Comparison of ENCODE assay signal across 1 cellular context in the genomic region with DNA sequence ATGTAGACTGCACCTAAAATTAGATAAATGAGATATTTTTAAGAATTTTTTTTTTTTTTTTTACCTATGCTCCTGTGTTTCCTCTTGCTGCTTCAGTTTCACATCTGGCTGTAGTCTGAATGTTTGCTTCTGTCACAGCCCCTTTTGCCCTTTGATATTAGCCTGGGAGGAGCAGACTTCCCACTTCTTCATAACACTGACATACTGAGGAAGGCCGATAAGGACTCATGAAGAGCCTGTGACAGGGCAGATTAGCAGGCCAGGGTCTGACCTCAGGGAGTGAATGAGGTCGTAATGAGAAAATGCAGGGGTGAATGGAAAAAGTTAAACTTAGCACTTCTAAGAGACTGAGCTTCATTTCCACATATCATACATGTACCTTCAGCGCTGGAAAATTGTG.
TF ChIP-seq lines count a peak whose summit lies in the region.

A gene (minus strand): TSS at position 117 of the 400 bp plus-strand sequence. CDS start 2,757 bp downstream, outside the sequence.

TF ChIP-seq in K562, 482 proteins besides CTCF, POLR2A, EP300 and RAD21 (continued from another document and continues in another):
- TF ChIP-seq, protein P1, sequence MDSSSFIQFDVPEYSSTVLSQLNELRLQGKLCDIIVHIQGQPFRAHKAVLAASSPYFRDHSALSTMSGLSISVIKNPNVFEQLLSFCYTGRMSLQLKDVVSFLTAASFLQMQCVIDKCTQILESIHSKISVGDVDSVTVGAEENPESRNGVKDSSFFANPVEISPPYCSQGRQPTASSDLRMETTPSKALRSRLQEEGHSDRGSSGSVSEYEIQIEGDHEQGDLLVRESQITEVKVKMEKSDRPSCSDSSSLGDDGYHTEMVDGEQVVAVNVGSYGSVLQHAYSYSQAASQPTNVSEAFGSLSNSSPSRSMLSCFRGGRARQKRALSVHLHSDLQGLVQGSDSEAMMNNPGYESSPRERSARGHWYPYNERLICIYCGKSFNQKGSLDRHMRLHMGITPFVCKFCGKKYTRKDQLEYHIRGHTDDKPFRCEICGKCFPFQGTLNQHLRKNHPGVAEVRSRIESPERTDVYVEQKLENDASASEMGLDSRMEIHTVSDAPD (CRISPR knock-in tag; IDR thresholded peaks at IDR 0.05) = no peak
- peak; percentile 83 for TF ChIP-seq FOSL1 (tag; conservative IDR thresholded peaks at IDR 0.05)
- no peak for TF ChIP-seq ZNF324 (CRISPR knock-in tag; IDR thresholded peaks at IDR 0.05)
- no peak for TF ChIP-seq SIX5 (IDR thresholded peaks at IDR 0.05; ENCODE audit: borderline replicate concordance in 1 of 2, insufficient read depth in 1 of 2, low read depth in 1 of 2, low read length in 2 of 2)
- no peak for TF ChIP-seq NFE2L1 (tag; IDR thresholded peaks at IDR 0.05; ENCODE audit: borderline replicate concordance, low read depth)
- peak; percentile 84; the same call in 1 of the 2 replicates for TF ChIP-seq RUNX1 (IDR thresholded peaks at IDR 0.05; ENCODE audit: low read depth)
- no peak for TF ChIP-seq ZBTB8A (IDR thresholded peaks at IDR 0.05; ENCODE audit: partially characterized antibody)
- peak; percentile 96 for TF ChIP-seq ZNF589 (CRISPR knock-in tag; IDR thresholded peaks at IDR 0.05; ENCODE audit: low read depth)
- TF ChIP-seq, protein P2, sequence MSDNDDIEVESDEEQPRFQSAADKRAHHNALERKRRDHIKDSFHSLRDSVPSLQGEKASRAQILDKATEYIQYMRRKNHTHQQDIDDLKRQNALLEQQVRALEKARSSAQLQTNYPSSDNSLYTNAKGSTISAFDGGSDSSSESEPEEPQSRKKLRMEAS (CRISPR knock-in tag; IDR thresholded peaks at IDR 0.05) = no peak
- peak; percentile 82 for TF ChIP-seq MTA3 (IDR thresholded peaks at IDR 0.05; ENCODE audit: borderline replicate concordance)
- no peak for TF ChIP-seq ZNF232 (CRISPR knock-in tag; IDR thresholded peaks at IDR 0.05)
- peak; percentile 60; the same call in 1 of the 2 replicates for TF ChIP-seq MAFG (tag; conservative IDR thresholded peaks at IDR 0.05)
- peak; percentile 74 for TF ChIP-seq BACH1 (tag; IDR thresholded peaks at IDR 0.05)
- peak; percentile 58 to 68; a peak in 2 of 4 replicates for TF ChIP-seq FOXK2 (conservative IDR thresholded peaks at IDR 0.05 in 1 of 2, IDR thresholded peaks at IDR 0.05 in 1 of 2; ENCODE audit: low read depth in 2 of 2)
- TF ChIP-seq ZNF707 (CRISPR knock-in tag; conservative IDR thresholded peaks at IDR 0.05) = no peak
- TF ChIP-seq, protein P3, sequence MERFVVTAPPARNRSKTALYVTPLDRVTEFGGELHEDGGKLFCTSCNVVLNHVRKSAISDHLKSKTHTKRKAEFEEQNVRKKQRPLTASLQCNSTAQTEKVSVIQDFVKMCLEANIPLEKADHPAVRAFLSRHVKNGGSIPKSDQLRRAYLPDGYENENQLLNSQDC (CRISPR knock-in tag; IDR thresholded peaks at IDR 0.05) = no peak
- peak; percentile 91 for TF ChIP-seq DMBX1 (CRISPR knock-in tag; IDR thresholded peaks at IDR 0.05; ENCODE audit: borderline replicate concordance)
- TF ChIP-seq TBP (optimal IDR thresholded peaks at IDR 0.05; ENCODE audit: low read depth, low read length) = peak; percentile 79
- no peak for TF ChIP-seq TEAD2 (tag; IDR thresholded peaks at IDR 0.05)
- TF ChIP-seq RFX1 (IDR thresholded peaks at IDR 0.05) = no peak
- TF ChIP-seq ZNF696 (CRISPR knock-in tag; conservative IDR thresholded peaks at IDR 0.05) = no peak
- TF ChIP-seq, protein P4, sequence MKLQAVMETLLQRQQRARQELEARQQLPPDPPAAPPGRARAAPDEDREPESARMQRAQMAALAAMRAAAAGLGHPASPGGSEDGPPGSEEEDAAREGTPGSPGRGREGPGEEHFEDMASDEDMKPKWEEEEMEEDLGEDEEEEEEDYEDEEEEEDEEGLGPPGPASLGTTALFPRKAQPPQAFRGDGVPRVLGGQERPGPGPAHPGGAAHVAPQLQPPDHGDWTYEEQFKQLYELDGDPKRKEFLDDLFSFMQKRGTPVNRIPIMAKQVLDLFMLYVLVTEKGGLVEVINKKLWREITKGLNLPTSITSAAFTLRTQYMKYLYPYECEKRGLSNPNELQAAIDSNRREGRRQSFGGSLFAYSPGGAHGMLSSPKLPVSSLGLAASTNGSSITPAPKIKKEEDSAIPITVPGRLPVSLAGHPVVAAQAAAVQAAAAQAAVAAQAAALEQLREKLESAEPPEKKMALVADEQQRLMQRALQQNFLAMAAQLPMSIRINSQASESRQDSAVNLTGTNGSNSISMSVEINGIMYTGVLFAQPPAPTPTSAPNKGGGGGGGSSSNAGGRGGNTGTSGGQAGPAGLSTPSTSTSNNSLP (IDR thresholded peaks at IDR 0.05; ENCODE audit: borderline replicate concordance, low read depth, low read length) = peak; percentile 99
- peak; percentile 72 for TF ChIP-seq NR2C1 (IDR thresholded peaks at IDR 0.05)
- peak; percentile 80 for TF ChIP-seq NR2C1 (tag; IDR thresholded peaks at IDR 0.05)
- peak; percentile 32; the same call in 1 of the 2 replicates for TF ChIP-seq ZNF316 (IDR thresholded peaks at IDR 0.05)
- peak; percentile 63 for TF ChIP-seq EP400 (IDR thresholded peaks at IDR 0.05)
- no peak for TF ChIP-seq NELFE (IDR thresholded peaks at IDR 0.05; ENCODE audit: insufficient read depth, insufficient read length)
- TF ChIP-seq TCF7 (IDR thresholded peaks at IDR 0.05; ENCODE audit: borderline replicate concordance) = peak; percentile 80; the same call in 1 of the 2 replicates
- peak; percentile 81; the same call in 1 of the 2 replicates for TF ChIP-seq ZNF644 (tag; IDR thresholded peaks at IDR 0.05; ENCODE audit: low read depth)
- TF ChIP-seq, protein P5, sequence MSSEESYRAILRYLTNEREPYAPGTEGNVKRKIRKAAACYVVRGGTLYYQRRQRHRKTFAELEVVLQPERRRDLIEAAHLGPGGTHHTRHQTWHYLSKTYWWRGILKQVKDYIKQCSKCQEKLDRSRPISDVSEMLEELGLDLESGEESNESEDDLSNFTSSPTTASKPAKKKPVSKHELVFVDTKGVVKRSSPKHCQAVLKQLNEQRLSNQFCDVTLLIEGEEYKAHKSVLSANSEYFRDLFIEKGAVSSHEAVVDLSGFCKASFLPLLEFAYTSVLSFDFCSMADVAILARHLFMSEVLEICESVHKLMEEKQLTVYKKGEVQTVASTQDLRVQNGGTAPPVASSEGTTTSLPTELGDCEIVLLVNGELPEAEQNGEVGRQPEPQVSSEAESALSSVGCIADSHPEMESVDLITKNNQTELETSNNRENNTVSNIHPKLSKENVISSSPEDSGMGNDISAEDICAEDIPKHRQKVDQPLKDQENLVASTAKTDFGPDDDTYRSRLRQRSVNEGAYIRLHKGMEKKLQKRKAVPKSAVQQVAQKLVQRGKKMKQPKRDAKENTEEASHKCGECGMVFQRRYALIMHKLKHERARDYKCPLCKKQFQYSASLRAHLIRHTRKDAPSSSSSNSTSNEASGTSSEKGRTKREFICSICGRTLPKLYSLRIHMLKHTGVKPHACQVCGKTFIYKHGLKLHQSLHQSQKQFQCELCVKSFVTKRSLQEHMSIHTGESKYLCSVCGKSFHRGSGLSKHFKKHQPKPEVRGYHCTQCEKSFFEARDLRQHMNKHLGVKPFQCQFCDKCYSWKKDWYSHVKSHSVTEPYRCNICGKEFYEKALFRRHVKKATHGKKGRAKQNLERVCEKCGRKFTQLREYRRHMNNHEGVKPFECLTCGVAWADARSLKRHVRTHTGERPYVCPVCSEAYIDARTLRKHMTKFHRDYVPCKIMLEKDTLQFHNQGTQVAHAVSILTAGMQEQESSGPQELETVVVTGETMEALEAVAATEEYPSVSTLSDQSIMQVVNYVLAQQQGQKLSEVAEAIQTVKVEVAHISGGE (CRISPR knock-in tag; IDR thresholded peaks at IDR 0.05) = peak in 1 of 3 experiments; percentile 59; a peak in 2 of 6 replicates
- TF ChIP-seq, protein P6, sequence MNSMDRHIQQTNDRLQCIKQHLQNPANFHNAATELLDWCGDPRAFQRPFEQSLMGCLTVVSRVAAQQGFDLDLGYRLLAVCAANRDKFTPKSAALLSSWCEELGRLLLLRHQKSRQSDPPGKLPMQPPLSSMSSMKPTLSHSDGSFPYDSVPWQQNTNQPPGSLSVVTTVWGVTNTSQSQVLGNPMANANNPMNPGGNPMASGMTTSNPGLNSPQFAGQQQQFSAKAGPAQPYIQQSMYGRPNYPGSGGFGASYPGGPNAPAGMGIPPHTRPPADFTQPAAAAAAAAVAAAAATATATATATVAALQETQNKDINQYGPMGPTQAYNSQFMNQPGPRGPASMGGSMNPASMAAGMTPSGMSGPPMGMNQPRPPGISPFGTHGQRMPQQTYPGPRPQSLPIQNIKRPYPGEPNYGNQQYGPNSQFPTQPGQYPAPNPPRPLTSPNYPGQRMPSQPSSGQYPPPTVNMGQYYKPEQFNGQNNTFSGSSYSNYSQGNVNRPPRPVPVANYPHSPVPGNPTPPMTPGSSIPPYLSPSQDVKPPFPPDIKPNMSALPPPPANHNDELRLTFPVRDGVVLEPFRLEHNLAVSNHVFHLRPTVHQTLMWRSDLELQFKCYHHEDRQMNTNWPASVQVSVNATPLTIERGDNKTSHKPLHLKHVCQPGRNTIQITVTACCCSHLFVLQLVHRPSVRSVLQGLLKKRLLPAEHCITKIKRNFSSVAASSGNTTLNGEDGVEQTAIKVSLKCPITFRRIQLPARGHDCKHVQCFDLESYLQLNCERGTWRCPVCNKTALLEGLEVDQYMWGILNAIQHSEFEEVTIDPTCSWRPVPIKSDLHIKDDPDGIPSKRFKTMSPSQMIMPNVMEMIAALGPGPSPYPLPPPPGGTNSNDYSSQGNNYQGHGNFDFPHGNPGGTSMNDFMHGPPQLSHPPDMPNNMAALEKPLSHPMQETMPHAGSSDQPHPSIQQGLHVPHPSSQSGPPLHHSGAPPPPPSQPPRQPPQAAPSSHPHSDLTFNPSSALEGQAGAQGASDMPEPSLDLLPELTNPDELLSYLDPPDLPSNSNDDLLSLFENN (IDR thresholded peaks at IDR 0.05; ENCODE audit: low read depth in 2 of 2, low read length in 2 of 2) = peak in 1 of 2 experiments; percentile 98; a peak in 2 of 4 replicates
- TF ChIP-seq ZNF75A (CRISPR knock-in tag; IDR thresholded peaks at IDR 0.05) = no peak
- peak; percentile 95 to 98 for TF ChIP-seq TBL1XR1 (IDR thresholded peaks at IDR 0.05; ENCODE audit: low read length in 2 of 2)
- TF ChIP-seq ZNF384 (IDR thresholded peaks at IDR 0.05; ENCODE audit: low read depth, low read length) = peak; percentile 90
- TF ChIP-seq ETS2 (tag; IDR thresholded peaks at IDR 0.05; ENCODE audit: borderline replicate concordance, poor library complexity, severe bottlenecking) = no peak
- TF ChIP-seq, protein P7, sequence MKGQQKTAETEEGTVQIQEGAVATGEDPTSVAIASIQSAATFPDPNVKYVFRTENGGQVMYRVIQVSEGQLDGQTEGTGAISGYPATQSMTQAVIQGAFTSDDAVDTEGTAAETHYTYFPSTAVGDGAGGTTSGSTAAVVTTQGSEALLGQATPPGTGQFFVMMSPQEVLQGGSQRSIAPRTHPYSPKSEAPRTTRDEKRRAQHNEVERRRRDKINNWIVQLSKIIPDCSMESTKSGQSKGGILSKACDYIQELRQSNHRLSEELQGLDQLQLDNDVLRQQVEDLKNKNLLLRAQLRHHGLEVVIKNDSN (CRISPR knock-in tag; IDR thresholded peaks at IDR 0.05) = no peak
- no peak for TF ChIP-seq HNRNPLL (IDR thresholded peaks at IDR 0.05; ENCODE audit: low read depth, low read length, poor library complexity, severe bottlenecking)
- TF ChIP-seq SMARCA4 (IDR thresholded peaks at IDR 0.05) = peak; percentile 100
- peak; percentile 100 for TF ChIP-seq TEAD4 (IDR thresholded peaks at IDR 0.05; ENCODE audit: low read length)
- no peak for TF ChIP-seq TEAD4 (CRISPR knock-in tag; IDR thresholded peaks at IDR 0.05; ENCODE audit: borderline replicate concordance)
- no peak for TF ChIP-seq RFX7 (CRISPR knock-in tag; IDR thresholded peaks at IDR 0.05)
- TF ChIP-seq JUN (IDR thresholded peaks at IDR 0.05; ENCODE audit: borderline replicate concordance, low read depth, low read length) = peak; percentile 89
- no peak for TF ChIP-seq JUN (CRISPR knock-in tag; IDR thresholded peaks at IDR 0.05; ENCODE audit: borderline replicate concordance)
- peak; percentile 75 for TF ChIP-seq TAF1 (IDR thresholded peaks at IDR 0.05; ENCODE audit: control insufficient read depth, extremely low read depth, insufficient read depth, low read length, severe bottlenecking)
- no peak for TF ChIP-seq FOXA3 (CRISPR knock-in tag; conservative IDR thresholded peaks at IDR 0.05 in 1 of 2, IDR thresholded peaks at IDR 0.05 in 1 of 2)
- no peak for TF ChIP-seq ZNF551 (CRISPR knock-in tag; IDR thresholded peaks at IDR 0.05)
- TF ChIP-seq TAL1 (IDR thresholded peaks at IDR 0.05) = peak; percentile 100
- TF ChIP-seq HMG20A (CRISPR knock-in tag; conservative IDR thresholded peaks at IDR 0.05) = no peak
- TF ChIP-seq, protein P8, sequence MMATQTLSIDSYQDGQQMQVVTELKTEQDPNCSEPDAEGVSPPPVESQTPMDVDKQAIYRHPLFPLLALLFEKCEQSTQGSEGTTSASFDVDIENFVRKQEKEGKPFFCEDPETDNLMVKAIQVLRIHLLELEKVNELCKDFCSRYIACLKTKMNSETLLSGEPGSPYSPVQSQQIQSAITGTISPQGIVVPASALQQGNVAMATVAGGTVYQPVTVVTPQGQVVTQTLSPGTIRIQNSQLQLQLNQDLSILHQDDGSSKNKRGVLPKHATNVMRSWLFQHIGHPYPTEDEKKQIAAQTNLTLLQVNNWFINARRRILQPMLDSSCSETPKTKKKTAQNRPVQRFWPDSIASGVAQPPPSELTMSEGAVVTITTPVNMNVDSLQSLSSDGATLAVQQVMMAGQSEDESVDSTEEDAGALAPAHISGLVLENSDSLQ (IDR thresholded peaks at IDR 0.05) = peak; percentile 93
- no peak for TF ChIP-seq ILF3 (IDR thresholded peaks at IDR 0.05; ENCODE audit: borderline replicate concordance)
- no peak for TF ChIP-seq SNRNP70 (optimal IDR thresholded peaks at IDR 0.05; ENCODE audit: low read depth, low read length)
- TF ChIP-seq ZNF175 (CRISPR knock-in tag; IDR thresholded peaks at IDR 0.05; ENCODE audit: low read depth) = peak; percentile 95
- TF ChIP-seq, protein P9, sequence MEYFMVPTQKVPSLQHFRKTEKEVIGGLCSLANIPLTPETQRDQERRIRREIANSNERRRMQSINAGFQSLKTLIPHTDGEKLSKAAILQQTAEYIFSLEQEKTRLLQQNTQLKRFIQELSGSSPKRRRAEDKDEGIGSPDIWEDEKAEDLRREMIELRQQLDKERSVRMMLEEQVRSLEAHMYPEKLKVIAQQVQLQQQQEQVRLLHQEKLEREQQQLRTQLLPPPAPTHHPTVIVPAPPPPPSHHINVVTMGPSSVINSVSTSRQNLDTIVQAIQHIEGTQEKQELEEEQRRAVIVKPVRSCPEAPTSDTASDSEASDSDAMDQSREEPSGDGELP (CRISPR knock-in tag; IDR thresholded peaks at IDR 0.05; ENCODE audit: borderline replicate concordance) = no peak
- TF ChIP-seq MAFF (IDR thresholded peaks at IDR 0.05; ENCODE audit: low read length) = peak; percentile 62; the same call in 1 of the 2 replicates
- TF ChIP-seq PHF8 (IDR thresholded peaks at IDR 0.05; ENCODE audit: borderline replicate concordance, low read length) = no peak
- TF ChIP-seq, protein P10, sequence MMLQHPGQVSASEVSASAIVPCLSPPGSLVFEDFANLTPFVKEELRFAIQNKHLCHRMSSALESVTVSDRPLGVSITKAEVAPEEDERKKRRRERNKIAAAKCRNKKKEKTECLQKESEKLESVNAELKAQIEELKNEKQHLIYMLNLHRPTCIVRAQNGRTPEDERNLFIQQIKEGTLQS (IDR thresholded peaks at IDR 0.05) = peak; percentile 65; the same call in 1 of the 2 replicates
- TF ChIP-seq, protein P10 (CRISPR knock-in tag; conservative IDR thresholded peaks at IDR 0.05) = peak; percentile 71; the same call in 1 of the 2 replicates
- TF ChIP-seq POLR2H (tag; IDR thresholded peaks at IDR 0.05; ENCODE audit: low read depth) = peak; percentile 74
